In the genomic region with DNA sequence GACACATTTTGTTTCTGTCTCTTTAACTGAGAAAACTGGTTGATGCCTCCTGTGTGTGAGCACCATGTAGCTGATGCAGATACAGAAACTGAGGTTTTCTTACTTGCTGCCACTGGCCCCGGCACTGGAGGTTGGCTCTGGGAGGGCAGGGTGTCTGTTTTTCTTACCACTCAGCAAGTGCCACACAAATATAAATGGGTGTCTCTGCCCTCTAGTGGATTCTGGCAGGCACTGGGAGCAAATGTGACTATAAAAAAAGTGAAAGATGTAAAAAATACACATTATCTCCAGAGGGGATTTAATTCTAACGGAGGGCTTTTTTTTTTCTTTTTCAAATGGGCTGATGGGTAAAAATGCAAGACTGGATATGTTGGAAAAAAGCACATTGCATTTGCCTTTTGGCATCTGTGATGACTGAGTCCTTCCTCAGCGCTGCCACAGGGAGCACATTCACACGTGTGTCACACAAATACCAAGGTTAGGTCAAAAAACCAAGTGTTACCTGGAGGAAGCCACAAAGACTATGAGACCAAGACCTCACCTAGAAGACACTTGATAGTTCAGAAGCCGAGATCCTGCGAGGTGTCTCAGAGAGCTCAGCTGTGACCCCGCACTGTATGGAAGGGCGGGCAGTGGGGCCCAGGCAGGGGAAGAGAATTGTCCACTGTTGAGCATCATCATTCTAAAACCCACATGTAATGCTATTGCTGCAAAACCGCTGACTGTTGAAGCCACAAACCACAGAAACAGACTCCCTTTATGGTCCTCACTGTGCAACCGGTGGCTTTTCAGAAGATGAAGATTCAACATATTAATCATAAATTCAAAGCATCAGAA, we compare ENCODE assay signal across 8 cellular contexts. TPM values are rescaled to one million over a fixed set of nuclear protein-coding genes. Genes with fewer than 3 reads are reported as not detected.
DNase-seq lines count a peak whose midpoint lies in the region; ATAC-seq, FAIRE-seq and TF ChIP-seq lines count a peak whose summit lies in the region.

No MANE protein-coding gene starts in this region.

- POLR2A ChIA-PET in A549 (lab: Yijun Ruan, JAX) (no interaction called here), MCF 10A (lab: Yijun Ruan, JAX) (interaction anchor here (0.6 to 2.8 kb wide), 3 partner anchors 51 to 99 kb away, joined by 3 to 5 read pairs (median 4); a partner anchor contains a TSS)

- WGBS in A549 (ENCODE audit: missing lambda C conversion rate) = 62% methylated on average over 10 of the region's 10 CpGs

- DNase-seq in A549 (ENCODE audit: low read depth in 1 of 2, low spot score in 1 of 2) = peak; percentile 54 to 75
- DNase-seq in NAMALWA (ENCODE audit: low spot score) = peak; percentile 83
- DNase-seq in MCF 10A (ENCODE audit: unreplicated experiment) = peak; percentile 85
- no peak for DNase-seq in left lobe of liver (ENCODE audit: low spot score)
- DNase-seq in stimulated activated naive CD8-positive, alpha-beta T cell treated with anti-CD3 and anti-CD28 coated beads, Interleukin-15, Interleukin-2, amounts not matched to agents 100 U/mL and 50 U/mL, for 24 hours = peak; percentile 45

- H3K4me3 Mint-ChIP-seq in T-helper 1 cell treated with Interleukin-12 subunit alpha and Interleukin-12 subunit beta and Interleukin-4 antibody, amounts not matched to agents 30 μg/mL and 1 μg/mL, for 36 hours = peak overlapping the region; percentile 15
- H3K4me3 Mint-ChIP-seq in MCF 10A (ENCODE audit: unreplicated experiment) = no peak overlapping the region

- peak; percentile 63 to 71 for TF ChIP-seq RAD21 in A549 (conservative IDR thresholded peaks at IDR 0.05 in 1 of 2, IDR thresholded peaks at IDR 0.05 in 1 of 2)

- peaks cover 12% of the 10 kb centered on the region for H3K36me3 Mint-ChIP-seq in T-helper 1 cell treated with Interleukin-12 subunit alpha and Interleukin-12 subunit beta and Interleukin-4 antibody, amounts not matched to agents 30 μg/mL and 1 μg/mL, for 36 hours (ENCODE audit: low read depth)
- peaks cover 9% of the 10 kb centered on the region for H3K36me3 Mint-ChIP-seq in MCF 10A (ENCODE audit: insufficient read depth, unreplicated experiment)

- no TSS peak for BruUV-seq in MCF 10A (replicated peaks; lab: Mats Ljungman, UMichigan)

- TF ChIP-seq EP300 in A549 (IDR thresholded peaks at IDR 0.05) = no peak

- FAIRE-seq in A549 (lab: Jason Lieb, UNC) = no peak

- peak; percentile 70 for TF ChIP-seq CTCF in A549 (IDR thresholded peaks at IDR 0.05)
- peak; percentile 50; the same call in 1 of the 2 replicates for TF ChIP-seq CTCF in GM12875 (IDR thresholded peaks at IDR 0.05; ENCODE audit: borderline replicate concordance, insufficient read depth, low read depth, low read length)
- TF ChIP-seq CTCF in MCF 10A (IDR thresholded peaks at IDR 0.05; ENCODE audit: unreplicated experiment) = peak; percentile 89

- H3K9me3 ChIP-seq in A549 = no peaks in the 10 kb centered on the region

- CTCF ChIA-PET in A549 (lab: Yijun Ruan, JAX) (interaction anchor here (0.6 to 2.5 kb wide), 8 partner anchors 8 to 131 kb away, joined by 3 to 11 read pairs (median 4); no protein-coding TSS in a partner anchor), MCF 10A (lab: Yijun Ruan, JAX) (interaction anchor here (0.7 to 5.4 kb wide), 22 partner anchors 11 to 520 kb away, joined by 3 to 46 read pairs (median 4); a partner anchor contains a TSS)

- H3K9me3 Mint-ChIP-seq in T-helper 1 cell treated with Interleukin-12 subunit alpha and Interleukin-12 subunit beta and Interleukin-4 antibody, amounts not matched to agents 30 μg/mL and 1 μg/mL, for 36 hours = no peaks in the 10 kb centered on the region
- no peaks in the 10 kb centered on the region for H3K9me3 Mint-ChIP-seq in MCF 10A (ENCODE audit: unreplicated experiment)

- no peak for TF ChIP-seq POLR2A in A549 (IDR thresholded peaks at IDR 0.05; ENCODE audit: low read length)

- peaks cover 37% of the 10 kb centered on the region for H3K4me1 Mint-ChIP-seq in T-helper 1 cell treated with Interleukin-12 subunit alpha and Interleukin-12 subunit beta and Interleukin-4 antibody, amounts not matched to agents 30 μg/mL and 1 μg/mL, for 36 hours (ENCODE audit: low read depth)
- H3K4me1 Mint-ChIP-seq in MCF 10A (ENCODE audit: insufficient read depth, unreplicated experiment) = peaks cover 20% of the 10 kb centered on the region

- no peak overlapping the region for H3K4me3 ChIP-seq in A549
- no peak overlapping the region for H3K4me3 ChIP-seq in GM12875 (ENCODE audit: low read depth, low read length)

- no peaks in the 10 kb centered on the region for H3K4me1 ChIP-seq in A549

- ATAC-seq in A549 (peak; percentile 96 to 98), HG02623 (IDR thresholded peaks at IDR 0.05; ENCODE audit: unreplicated experiment) (peak; percentile 80), left lobe of liver (peak; percentile 91)
- ATAC-seq in stimulated activated naive CD8-positive, alpha-beta T cell treated with anti-CD3 and anti-CD28 coated beads, Interleukin-15, Interleukin-2, amounts not matched to agents 100 U/mL and 50 U/mL, for 24 hours = peak; percentile 95

- H3K27ac Mint-ChIP-seq in T-helper 1 cell treated with Interleukin-12 subunit alpha and Interleukin-12 subunit beta and Interleukin-4 antibody, amounts not matched to agents 30 μg/mL and 1 μg/mL, for 36 hours = peak overlapping the region; percentile 50
- H3K27ac Mint-ChIP-seq in MCF 10A (ENCODE audit: low read depth, unreplicated experiment) = no peak overlapping the region

- H3K4me2 ChIP-seq in A549 = no peak overlapping the region

- H3K27me3 Mint-ChIP-seq in T-helper 1 cell treated with Interleukin-12 subunit alpha and Interleukin-12 subunit beta and Interleukin-4 antibody, amounts not matched to agents 30 μg/mL and 1 μg/mL, for 36 hours (ENCODE audit: low read depth) = peaks cover 19% of the 10 kb centered on the region
- no peaks in the 10 kb centered on the region for H3K27me3 Mint-ChIP-seq in MCF 10A (ENCODE audit: insufficient read depth, unreplicated experiment)

- H3K27ac ChIP-seq in A549 = no peak overlapping the region

- intact Hi-C loops in MCF 10A (cut with micrococcal nuclease) = loop anchor here (1.0 kb wide), 3 partner anchors 19 to 99 kb away; a partner anchor contains a TSS

TF ChIP-seq in A549, 52 proteins besides CTCF, POLR2A, EP300 and RAD21:
- TF ChIP-seq SMC3 (IDR thresholded peaks at IDR 0.05) = peak; percentile 62
- TF ChIP-seq, protein P1, sequence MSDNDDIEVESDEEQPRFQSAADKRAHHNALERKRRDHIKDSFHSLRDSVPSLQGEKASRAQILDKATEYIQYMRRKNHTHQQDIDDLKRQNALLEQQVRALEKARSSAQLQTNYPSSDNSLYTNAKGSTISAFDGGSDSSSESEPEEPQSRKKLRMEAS (IDR thresholded peaks at IDR 0.05) = no peak
- no peak for TF ChIP-seq ZNF302 (CRISPR knock-in tag; IDR thresholded peaks at IDR 0.05)
- no peak for TF ChIP-seq RNF2 (IDR thresholded peaks at IDR 0.05; ENCODE audit: borderline replicate concordance, low read depth)
- TF ChIP-seq TFCP2L1 (CRISPR knock-in tag; IDR thresholded peaks at IDR 0.05) = no peak
- peak; percentile 25 for TF ChIP-seq MAFK (IDR thresholded peaks at IDR 0.05; ENCODE audit: partially characterized antibody)
- no peak for TF ChIP-seq SREBF2 (IDR thresholded peaks at IDR 0.05)
- no peak for TF ChIP-seq RARB (CRISPR knock-in tag; IDR thresholded peaks at IDR 0.05)
- TF ChIP-seq ZC3H11A (IDR thresholded peaks at IDR 0.05) = no peak
- TF ChIP-seq, protein P2, sequence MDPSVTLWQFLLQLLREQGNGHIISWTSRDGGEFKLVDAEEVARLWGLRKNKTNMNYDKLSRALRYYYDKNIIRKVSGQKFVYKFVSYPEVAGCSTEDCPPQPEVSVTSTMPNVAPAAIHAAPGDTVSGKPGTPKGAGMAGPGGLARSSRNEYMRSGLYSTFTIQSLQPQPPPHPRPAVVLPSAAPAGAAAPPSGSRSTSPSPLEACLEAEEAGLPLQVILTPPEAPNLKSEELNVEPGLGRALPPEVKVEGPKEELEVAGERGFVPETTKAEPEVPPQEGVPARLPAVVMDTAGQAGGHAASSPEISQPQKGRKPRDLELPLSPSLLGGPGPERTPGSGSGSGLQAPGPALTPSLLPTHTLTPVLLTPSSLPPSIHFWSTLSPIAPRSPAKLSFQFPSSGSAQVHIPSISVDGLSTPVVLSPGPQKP (IDR thresholded peaks at IDR 0.05; ENCODE audit: low read depth, low read length) = no peak

RNA-seq across cellular contexts. Expression of a gene that starts 18.9 kb away (rescaled TPM):
- polyA plus RNA-seq in A549 (2011; rRNA removed) = 7.1 and 7.6 TPM in 2 replicates
- polyA plus RNA-seq in A549 (2012; cell fraction: cytosol; rRNA removed) = 4.6 and 4.8 TPM in 2 replicates
- 6.2 and 9.1 TPM in 2 replicates for polyA plus RNA-seq in A549 (2012; cell fraction: nucleus; rRNA removed)
- 5.6 to 6.8 TPM (median 5.8 TPM) in 3 replicates for polyA plus RNA-seq in A549 (2017; fragmentation: RNase III; extraction: RNeasy Plus Mini Kit Qiagen cat#74134 plus additional on column Dnase treatment)
- 5.9 and 8.7 TPM in 2 replicates for polyA minus RNA-seq in A549 (2011; rRNA and poly(A)+ RNA removed)
- total RNA-seq in MCF 10A (2022) = 5.2 and 5.9 TPM in 2 replicates
- total RNA-seq in left lobe of liver = 3.4 TPM
